Comparison of ENCODE assay signal across 1 cellular context in genomic region chr18:29003194-29003593, GRCh38.
TF ChIP-seq lines count a peak whose summit lies in the region.

No MANE protein-coding gene starts in this region.

TF ChIP-seq in HepG2, 621 proteins besides CTCF, POLR2A, EP300 and RAD21:
- no peak for TF ChIP-seq SP5 (CRISPR knock-in tag; IDR thresholded peaks at IDR 0.05; ENCODE audit: borderline replicate concordance, low read depth)
- no peak for TF ChIP-seq KLF6 (CRISPR knock-in tag; IDR thresholded peaks at IDR 0.05)
- TF ChIP-seq ZNF839 (CRISPR knock-in tag; IDR thresholded peaks at IDR 0.05; ENCODE audit: borderline replicate concordance), result no peak
- TF ChIP-seq PITX1 (CRISPR knock-in tag; IDR thresholded peaks at IDR 0.05), result no peak
- TF ChIP-seq ZNF44 (CRISPR knock-in tag; IDR thresholded peaks at IDR 0.05), result no peak
- TF ChIP-seq TRIM22 (IDR thresholded peaks at IDR 0.05), result no peak
- TF ChIP-seq GMEB2 (CRISPR knock-in tag; IDR thresholded peaks at IDR 0.05; ENCODE audit: low read depth), result no peak
- no peak for TF ChIP-seq CBFB (CRISPR knock-in tag; IDR thresholded peaks at IDR 0.05)
- TF ChIP-seq ZNF709 (CRISPR knock-in tag; IDR thresholded peaks at IDR 0.05), result no peak
- TF ChIP-seq ZFP36 (IDR thresholded peaks at IDR 0.05; ENCODE audit: borderline replicate concordance, low read depth, low read length, partially characterized antibody), result no peak
- no peak for TF ChIP-seq PREB (CRISPR knock-in tag; IDR thresholded peaks at IDR 0.05)
- TF ChIP-seq REL (CRISPR knock-in tag; conservative IDR thresholded peaks at IDR 0.05), result no peak
- no peak for TF ChIP-seq E2F1 (CRISPR knock-in tag; IDR thresholded peaks at IDR 0.05)
- no peak for TF ChIP-seq ATF7 (IDR thresholded peaks at IDR 0.05)
- no peak for TF ChIP-seq ATF7 (CRISPR knock-in tag; IDR thresholded peaks at IDR 0.05)
TF ChIP-seq in HepG2: peak in this region for 0.
